1 cellular context compared by ENCODE assay signal in genomic region chr22:44683237-44683636, GRCh38.
A peak's percentile ranks its signal among the peaks of the same experiment; 100 is the strongest.
TF ChIP-seq lines count a peak whose summit lies in the region.

No MANE protein-coding gene starts in this region.

TF ChIP-seq in GM12878, 131 proteins besides CTCF, POLR2A, EP300 and RAD21 (continued from another document and continues in another):
- TF ChIP-seq REST (IDR thresholded peaks at IDR 0.05; ENCODE audit: low read depth, low read length) = no peak
- peak; percentile 99 for TF ChIP-seq TCF12 (IDR thresholded peaks at IDR 0.05; ENCODE audit: low read depth, low read length)
- TF ChIP-seq SREBF1 (IDR thresholded peaks at IDR 0.05; ENCODE audit: low read length) = no peak
- TF ChIP-seq SIN3A (IDR thresholded peaks at IDR 0.05; ENCODE audit: low read depth, low read length) = no peak
- TF ChIP-seq BMI1 (IDR thresholded peaks at IDR 0.05; ENCODE audit: borderline replicate concordance) = peak; percentile 61; the same call in 1 of the 2 replicates
- TF ChIP-seq ZNF207 (IDR thresholded peaks at IDR 0.05; ENCODE audit: borderline replicate concordance) = no peak
- TF ChIP-seq CBX5 (IDR thresholded peaks at IDR 0.05; ENCODE audit: low read depth) = no peak
- no peak for TF ChIP-seq MAX (IDR thresholded peaks at IDR 0.05; ENCODE audit: low read depth, low read length)
- no peak for TF ChIP-seq ZBTB4 (CRISPR knock-in tag; IDR thresholded peaks at IDR 0.05)
- no peak for TF ChIP-seq PRDM15 (CRISPR knock-in tag; IDR thresholded peaks at IDR 0.05)
- TF ChIP-seq PAX8 (IDR thresholded peaks at IDR 0.05) = no peak
- peak; percentile 44 for TF ChIP-seq SP1 (IDR thresholded peaks at IDR 0.05; ENCODE audit: low read depth, low read length)
- TF ChIP-seq RELA (IDR thresholded peaks at IDR 0.05; ENCODE audit: borderline replicate concordance, partially characterized antibody) = peak; percentile 22
- no peak for TF ChIP-seq GABPA (IDR thresholded peaks at IDR 0.05; ENCODE audit: low read depth)
- TF ChIP-seq NFXL1 (IDR thresholded peaks at IDR 0.05; ENCODE audit: borderline replicate concordance) = no peak
- TF ChIP-seq ATF3 (IDR thresholded peaks at IDR 0.05; ENCODE audit: borderline replicate concordance, extremely low read depth, low read depth, low read length) = no peak
- TF ChIP-seq EED (IDR thresholded peaks at IDR 0.05; ENCODE audit: low read depth) = peak; percentile 94
- no peak for TF ChIP-seq ZBTB33 (IDR thresholded peaks at IDR 0.05)
- peak; percentile 63 for TF ChIP-seq MYB (IDR thresholded peaks at IDR 0.05; ENCODE audit: borderline replicate concordance, low read depth, low read length)
- TF ChIP-seq CHD1 (IDR thresholded peaks at IDR 0.05; ENCODE audit: low read depth, low read length) = no peak
- peak; percentile 99 for TF ChIP-seq GATAD2B (conservative IDR thresholded peaks at IDR 0.05; ENCODE audit: low read depth)
- TF ChIP-seq POU2F2 (IDR thresholded peaks at IDR 0.05; ENCODE audit: borderline replicate concordance, low read depth, low read length) = 0 out of 3 replicates have a peak, but pooled peaks have one; percentile 56
- TF ChIP-seq RFX5 (IDR thresholded peaks at IDR 0.05; ENCODE audit: low read depth, low read length) = no peak
- peak; percentile 99 for TF ChIP-seq DPF2 (IDR thresholded peaks at IDR 0.05)
- no peak for TF ChIP-seq USF2 (IDR thresholded peaks at IDR 0.05; ENCODE audit: borderline replicate concordance, low read depth, low read length)
- peak; percentile 55; the same call in 1 of the 2 replicates for TF ChIP-seq MTA3 (IDR thresholded peaks at IDR 0.05; ENCODE audit: borderline replicate concordance, low read length)
- no peak for TF ChIP-seq USF1 (IDR thresholded peaks at IDR 0.05; ENCODE audit: borderline replicate concordance, extremely low read length, insufficient read depth, low read depth, low read length)
- TF ChIP-seq MYC (IDR thresholded peaks at IDR 0.05; ENCODE audit: insufficient read depth, insufficient read length, insufficient replicate concordance, low read length, severe bottlenecking) = no peak
- TF ChIP-seq ZNF592 (IDR thresholded peaks at IDR 0.05) = 0 out of 2 replicates have a peak, but pooled peaks have one; percentile 18
- peak; percentile 36; the same call in 1 of the 2 replicates for TF ChIP-seq ZNF687 (IDR thresholded peaks at IDR 0.05)
